15 cellular contexts compared by ENCODE assay signal in genomic region chr11:73972187-73972586, GRCh38. TPM values are rescaled to one million over a fixed set of nuclear protein-coding genes. Genes with fewer than 3 reads are reported as not detected.
A peak's percentile ranks its signal among the peaks of the same experiment; 100 is the strongest.
DNase-seq lines count a peak whose midpoint lies in the region; ATAC-seq and TF ChIP-seq lines count a peak whose summit lies in the region.
"Had no signal": no experiment of that assay in that cellular context is flagged by ENCODE, and none has a peak within 500 bp of the region (broad histone marks: within the 10 kb centered on the region; RNA-seq: fewer than 3 reads in every experiment).

No MANE protein-coding gene starts in this region.

- TF ChIP-seq CTCF in natural killer cell (IDR thresholded peaks at IDR 0.05) = no peak

- in situ Hi-C loops in KBM-7 (cut with MboI; ENCODE audit: low pct_unique_long_range_greater_than_20kb, low sequenced_read_pairs) = no loop called here

- peaks cover 27% of the 10 kb centered on the region for H3K36me3 ChIP-seq in Karpas-422 (ENCODE audit: insufficient read depth, low read length)
- H3K36me3 ChIP-seq: brain microvascular endothelial cell had no signal

- H3K9ac ChIP-seq in Karpas-422 (ENCODE audit: low read length) = no peak overlapping the region

- H3K9me2 ChIP-seq in Karpas-422 (replicated peaks; ENCODE audit: insufficient read depth, low read length) = no peaks in the 10 kb centered on the region

- H3K27me3 ChIP-seq in Karpas-422 (ENCODE audit: low read length) = no peaks in the 10 kb centered on the region
- H3K27me3 ChIP-seq: brain microvascular endothelial cell had no signal

- H3K27me3 Mint-ChIP-seq in T-helper 2 cell treated with Interferon-gamma antibody and Interleukin-4, amounts not matched to agents 5 μg/mL and 100 μg/mL, for 36 hours (ENCODE audit: low read depth) = no peaks in the 10 kb centered on the region
- no peaks in the 10 kb centered on the region for H3K27me3 Mint-ChIP-seq in activated T-helper 1 cell treated with anti-CD3 and anti-CD28 coated beads, Interleukin-12 subunit alpha, Interleukin-12 subunit beta, Interleukin-2, Interleukin-4 antibody, amounts not matched to agents 30 ng/mL and 10 ng/mL and 1 ng/mL, durations not matched to agents 14 hours and 24 hours and 36 hours (ENCODE audit: insufficient read depth)
- H3K27me3 Mint-ChIP-seq in natural killer cell (ENCODE audit: low read depth in 2 of 2) = no peaks in the 10 kb centered on the region

- H3K4me2 ChIP-seq in Karpas-422 (ENCODE audit: low read depth, low read length, poor library complexity, severe bottlenecking) = no peak overlapping the region

- no peak for DNase-seq in T-helper 2 cell treated with Interferon-gamma antibody and Interleukin-4, amounts not matched to agents 5 μg/mL and 100 μg/mL, for 36 hours (ENCODE audit: low spot score)
- no peak for DNase-seq in T-helper 2 cell
- DNase-seq in Karpas-422 = peak; percentile 65
- DNase-seq in activated T-helper 1 cell treated with anti-CD3 and anti-CD28 coated beads, Interleukin-12 subunit alpha, Interleukin-12 subunit beta, Interleukin-2, Interleukin-4 antibody, amounts not matched to agents 30 ng/mL and 10 ng/mL and 1 ng/mL, durations not matched to agents 14 hours and 24 hours and 36 hours (ENCODE audit: low spot score) = no peak
- DNase-seq in natural killer cell = no peak
- no peak for DNase-seq in cerebellar cortex (ENCODE audit: low spot score)
- DNase-seq in SHP77 treated with DMSO at 0.1 percent for 48 hours (lab: John Stamatoyannopoulos, UW) = no peak
- DNase-seq in KBM-7 = no peak
- DNase-seq: brain microvascular endothelial cell; effector CD8-positive, alpha-beta T cell; NCI-H2081 treated with DMSO at 0.1 percent for 48 hours; SIG-M5 had no signal

- H3K4me1 ChIP-seq in Karpas-422 (ENCODE audit: low read length) = peaks cover 58% of the 10 kb centered on the region

- H4K20me1 ChIP-seq in Karpas-422 (ENCODE audit: insufficient read depth, low read depth, low read length) = peaks cover 37% of the 10 kb centered on the region

- no peaks in the 10 kb centered on the region for H3K9me3 Mint-ChIP-seq in T-helper 2 cell treated with Interferon-gamma antibody and Interleukin-4, amounts not matched to agents 5 μg/mL and 100 μg/mL, for 36 hours
- H3K9me3 Mint-ChIP-seq in activated T-helper 1 cell treated with anti-CD3 and anti-CD28 coated beads, Interleukin-12 subunit alpha, Interleukin-12 subunit beta, Interleukin-2, Interleukin-4 antibody, amounts not matched to agents 30 ng/mL and 10 ng/mL and 1 ng/mL, durations not matched to agents 14 hours and 24 hours and 36 hours = no peaks in the 10 kb centered on the region
- H3K9me3 Mint-ChIP-seq in natural killer cell = no peaks in the 10 kb centered on the region

- no peak overlapping the region for H2AFZ ChIP-seq in Karpas-422 (ENCODE audit: low read length)

- peak overlapping the region; percentile 65 for H3K27ac ChIP-seq in Karpas-422 (ENCODE audit: low read length)
- H3K27ac ChIP-seq: brain microvascular endothelial cell had no signal

- peaks cover 48% of the 10 kb centered on the region for H3K36me3 Mint-ChIP-seq in T-helper 2 cell treated with Interferon-gamma antibody and Interleukin-4, amounts not matched to agents 5 μg/mL and 100 μg/mL, for 36 hours (ENCODE audit: low read depth)
- H3K36me3 Mint-ChIP-seq in activated T-helper 1 cell treated with anti-CD3 and anti-CD28 coated beads, Interleukin-12 subunit alpha, Interleukin-12 subunit beta, Interleukin-2, Interleukin-4 antibody, amounts not matched to agents 30 ng/mL and 10 ng/mL and 1 ng/mL, durations not matched to agents 14 hours and 24 hours and 36 hours (ENCODE audit: low read depth) = peaks cover 36% of the 10 kb centered on the region
- H3K36me3 Mint-ChIP-seq in natural killer cell = peaks cover 21% of the 10 kb centered on the region

- H3K9me3 ChIP-seq in Karpas-422 (ENCODE audit: low read length) = no peaks in the 10 kb centered on the region

- peak overlapping the region; percentile 96 for H3K27ac Mint-ChIP-seq in T-helper 2 cell treated with Interferon-gamma antibody and Interleukin-4, amounts not matched to agents 5 μg/mL and 100 μg/mL, for 36 hours
- H3K27ac Mint-ChIP-seq in activated T-helper 1 cell treated with anti-CD3 and anti-CD28 coated beads, Interleukin-12 subunit alpha, Interleukin-12 subunit beta, Interleukin-2, Interleukin-4 antibody, amounts not matched to agents 30 ng/mL and 10 ng/mL and 1 ng/mL, durations not matched to agents 14 hours and 24 hours and 36 hours = peak overlapping the region; percentile 69
- H3K27ac Mint-ChIP-seq in natural killer cell = peak overlapping the region; percentile 97 to 99

- H3K4me1 Mint-ChIP-seq in T-helper 2 cell treated with Interferon-gamma antibody and Interleukin-4, amounts not matched to agents 5 μg/mL and 100 μg/mL, for 36 hours (ENCODE audit: low read depth) = peaks cover 64% of the 10 kb centered on the region
- H3K4me1 Mint-ChIP-seq in activated T-helper 1 cell treated with anti-CD3 and anti-CD28 coated beads, Interleukin-12 subunit alpha, Interleukin-12 subunit beta, Interleukin-2, Interleukin-4 antibody, amounts not matched to agents 30 ng/mL and 10 ng/mL and 1 ng/mL, durations not matched to agents 14 hours and 24 hours and 36 hours (ENCODE audit: low read depth) = peaks cover 79% of the 10 kb centered on the region
- peaks cover 71 to 87% of the 10 kb centered on the region in 2 donors for H3K4me1 Mint-ChIP-seq in natural killer cell

- intact Hi-C loops in activated T-helper 1 cell treated with anti-CD3 and anti-CD28 coated beads, Interleukin-12 subunit alpha, Interleukin-12 subunit beta, Interleukin-2, Interleukin-4 antibody, amounts not matched to agents 30 ng/mL and 10 ng/mL and 1 ng/mL, durations not matched to agents 14 hours and 24 hours and 36 hours (cut with micrococcal nuclease) = no loop called here
- intact Hi-C loops in natural killer cell (cut with micrococcal nuclease) = no loop called here

- H3K4me3 Mint-ChIP-seq in T-helper 2 cell treated with Interferon-gamma antibody and Interleukin-4, amounts not matched to agents 5 μg/mL and 100 μg/mL, for 36 hours = no peak overlapping the region
- no peak overlapping the region for H3K4me3 Mint-ChIP-seq in activated T-helper 1 cell treated with anti-CD3 and anti-CD28 coated beads, Interleukin-12 subunit alpha, Interleukin-12 subunit beta, Interleukin-2, Interleukin-4 antibody, amounts not matched to agents 30 ng/mL and 10 ng/mL and 1 ng/mL, durations not matched to agents 14 hours and 24 hours and 36 hours
- peak overlapping the region; percentile 73 for H3K4me3 Mint-ChIP-seq in natural killer cell

- no peaks in the 10 kb centered on the region for H3K79me2 ChIP-seq in Karpas-422 (ENCODE audit: low read length)

- no peak for ATAC-seq in natural killer cell

- no peak overlapping the region for H3K4me3 ChIP-seq in Karpas-422 (ENCODE audit: low read length)

RNA-seq across cellular contexts. Expression of gene UCP2, which starts 10.5 kb away (rescaled TPM):
- total RNA-seq in Karpas-422 (2014; rRNA removed; shearing (Covaris generic); ENCODE audit: low replicate concordance) = 189 and 274 TPM in 2 replicates
- total RNA-seq in activated T-helper 1 cell treated with anti-CD3 and anti-CD28 coated beads, Interleukin-12 subunit alpha, Interleukin-12 subunit beta, Interleukin-2, Interleukin-4 antibody, amounts not matched to agents 30 ng/mL and 10 ng/mL and 1 ng/mL, durations not matched to agents 14 hours and 24 hours and 36 hours = 821 and 858 TPM in 2 replicates
- 100 to 1,000 TPM; 463 to 946 (median 562) TPM for total RNA-seq in natural killer cell

RNA-seq across cellular contexts. Expression of gene DNAJB13, which starts 21.4 kb away (rescaled TPM):
- 0.22 TPM in 1 of 2 replicates, not detected in the other for total RNA-seq in Karpas-422 (2014; rRNA removed; shearing (Covaris generic); ENCODE audit: low replicate concordance)
- 0.29 and 0.64 TPM in 2 replicates for total RNA-seq in activated T-helper 1 cell treated with anti-CD3 and anti-CD28 coated beads, Interleukin-12 subunit alpha, Interleukin-12 subunit beta, Interleukin-2, Interleukin-4 antibody, amounts not matched to agents 30 ng/mL and 10 ng/mL and 1 ng/mL, durations not matched to agents 14 hours and 24 hours and 36 hours
- total RNA-seq in natural killer cell = under 1 TPM in 1 of 3 donors, not detected in 2; 0.45 TPM
- total RNA-seq: M059J, omental fat pad, subcutaneous adipose tissue had no signal

RNA-seq across cellular contexts. Expression of gene UCP3, which starts 36.7 kb away (rescaled TPM):
- 3.0 and 4.0 TPM in 2 replicates for total RNA-seq in Karpas-422 (2014; rRNA removed; shearing (Covaris generic); ENCODE audit: low replicate concordance)
- total RNA-seq in activated T-helper 1 cell treated with anti-CD3 and anti-CD28 coated beads, Interleukin-12 subunit alpha, Interleukin-12 subunit beta, Interleukin-2, Interleukin-4 antibody, amounts not matched to agents 30 ng/mL and 10 ng/mL and 1 ng/mL, durations not matched to agents 14 hours and 24 hours and 36 hours = 4.1 and 4.8 TPM in 2 replicates
- 1 to 10 TPM; 7.8 to 8.6 (median 8.5) TPM for total RNA-seq in natural killer cell
